In the genomic region with DNA sequence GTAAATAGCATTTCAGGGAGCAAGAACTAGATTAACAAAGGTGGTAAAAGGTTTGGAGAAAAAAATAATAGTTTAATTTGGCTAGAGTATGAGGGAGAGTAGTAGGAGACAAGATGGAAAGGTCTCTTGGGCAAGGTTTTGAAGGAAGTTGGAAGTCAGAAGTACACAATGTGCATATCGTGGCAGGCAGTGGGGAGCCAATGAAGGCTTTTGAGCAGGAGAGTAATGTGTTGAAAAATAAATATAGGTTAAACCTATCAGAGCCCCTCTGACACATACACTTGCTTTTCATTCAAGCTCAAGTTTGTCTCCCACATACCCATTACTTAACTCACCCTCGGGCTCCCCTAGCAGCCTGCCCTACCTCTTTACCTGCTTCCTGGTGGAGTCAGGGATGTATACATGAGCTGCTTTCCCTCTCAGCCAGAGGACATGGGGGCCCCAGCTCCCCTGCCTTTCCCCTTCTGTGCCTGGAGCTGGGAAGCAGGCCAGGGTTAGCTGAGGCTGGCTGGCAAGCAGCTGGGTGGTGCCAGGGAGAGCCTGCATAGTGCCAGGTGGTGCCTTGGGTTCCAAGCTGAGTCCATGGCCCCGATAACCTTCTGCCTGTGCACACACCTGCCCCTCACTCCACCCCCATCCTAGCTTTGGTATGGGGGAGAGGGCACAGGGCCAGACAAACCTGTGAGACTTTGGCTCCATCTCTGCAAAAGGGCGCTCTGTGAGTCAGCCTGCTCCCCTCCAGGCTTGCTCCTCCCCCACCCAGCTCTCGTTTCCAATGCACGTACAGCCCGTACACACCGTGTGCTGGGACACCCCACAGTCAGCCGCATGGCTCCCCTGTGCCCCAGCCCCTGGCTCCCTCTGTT, we compare ENCODE assay signal across 1 cellular context.
TF ChIP-seq lines count a peak whose summit lies in the region.

A gene (plus strand): TSS at position 797 of the 866 bp plus-strand sequence. CDS start 32 bp downstream, at position 829.

TF ChIP-seq in HepG2, 621 proteins besides CTCF, POLR2A, EP300 and RAD21 (continued from another document and continues in another):
- TF ChIP-seq, protein P1, sequence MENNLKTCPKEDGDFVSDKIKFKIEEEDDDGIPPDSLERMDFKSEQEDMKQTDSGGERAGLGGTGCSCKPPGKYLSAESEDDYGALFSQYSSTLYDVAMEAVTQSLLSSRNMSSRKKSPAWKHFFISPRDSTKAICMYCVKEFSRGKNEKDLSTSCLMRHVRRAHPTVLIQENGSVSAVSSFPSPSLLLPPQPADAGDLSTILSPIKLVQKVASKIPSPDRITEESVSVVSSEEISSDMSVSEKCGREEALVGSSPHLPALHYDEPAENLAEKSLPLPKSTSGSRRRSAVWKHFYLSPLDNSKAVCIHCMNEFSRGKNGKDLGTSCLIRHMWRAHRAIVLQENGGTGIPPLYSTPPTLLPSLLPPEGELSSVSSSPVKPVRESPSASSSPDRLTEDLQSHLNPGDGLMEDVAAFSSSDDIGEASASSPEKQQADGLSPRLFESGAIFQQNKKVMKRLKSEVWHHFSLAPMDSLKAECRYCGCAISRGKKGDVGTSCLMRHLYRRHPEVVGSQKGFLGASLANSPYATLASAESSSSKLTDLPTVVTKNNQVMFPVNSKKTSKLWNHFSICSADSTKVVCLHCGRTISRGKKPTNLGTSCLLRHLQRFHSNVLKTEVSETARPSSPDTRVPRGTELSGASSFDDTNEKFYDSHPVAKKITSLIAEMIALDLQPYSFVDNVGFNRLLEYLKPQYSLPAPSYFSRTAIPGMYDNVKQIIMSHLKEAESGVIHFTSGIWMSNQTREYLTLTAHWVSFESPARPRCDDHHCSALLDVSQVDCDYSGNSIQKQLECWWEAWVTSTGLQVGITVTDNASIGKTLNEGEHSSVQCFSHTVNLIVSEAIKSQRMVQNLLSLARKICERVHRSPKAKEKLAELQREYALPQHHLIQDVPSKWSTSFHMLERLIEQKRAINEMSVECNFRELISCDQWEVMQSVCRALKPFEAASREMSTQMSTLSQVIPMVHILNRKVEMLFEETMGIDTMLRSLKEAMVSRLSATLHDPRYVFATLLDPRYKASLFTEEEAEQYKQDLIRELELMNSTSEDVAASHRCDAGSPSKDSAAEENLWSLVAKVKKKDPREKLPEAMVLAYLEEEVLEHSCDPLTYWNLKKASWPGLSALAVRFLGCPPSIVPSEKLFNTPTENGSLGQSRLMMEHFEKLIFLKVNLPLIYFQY (CRISPR knock-in tag; IDR thresholded peaks at IDR 0.05; ENCODE audit: borderline replicate concordance) = no peak
- TF ChIP-seq, protein P2, sequence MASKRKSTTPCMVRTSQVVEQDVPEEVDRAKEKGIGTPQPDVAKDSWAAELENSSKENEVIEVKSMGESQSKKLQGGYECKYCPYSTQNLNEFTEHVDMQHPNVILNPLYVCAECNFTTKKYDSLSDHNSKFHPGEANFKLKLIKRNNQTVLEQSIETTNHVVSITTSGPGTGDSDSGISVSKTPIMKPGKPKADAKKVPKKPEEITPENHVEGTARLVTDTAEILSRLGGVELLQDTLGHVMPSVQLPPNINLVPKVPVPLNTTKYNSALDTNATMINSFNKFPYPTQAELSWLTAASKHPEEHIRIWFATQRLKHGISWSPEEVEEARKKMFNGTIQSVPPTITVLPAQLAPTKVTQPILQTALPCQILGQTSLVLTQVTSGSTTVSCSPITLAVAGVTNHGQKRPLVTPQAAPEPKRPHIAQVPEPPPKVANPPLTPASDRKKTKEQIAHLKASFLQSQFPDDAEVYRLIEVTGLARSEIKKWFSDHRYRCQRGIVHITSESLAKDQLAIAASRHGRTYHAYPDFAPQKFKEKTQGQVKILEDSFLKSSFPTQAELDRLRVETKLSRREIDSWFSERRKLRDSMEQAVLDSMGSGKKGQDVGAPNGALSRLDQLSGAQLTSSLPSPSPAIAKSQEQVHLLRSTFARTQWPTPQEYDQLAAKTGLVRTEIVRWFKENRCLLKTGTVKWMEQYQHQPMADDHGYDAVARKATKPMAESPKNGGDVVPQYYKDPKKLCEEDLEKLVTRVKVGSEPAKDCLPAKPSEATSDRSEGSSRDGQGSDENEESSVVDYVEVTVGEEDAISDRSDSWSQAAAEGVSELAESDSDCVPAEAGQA (IDR thresholded peaks at IDR 0.05; ENCODE audit: low read depth) = no peak
- TF ChIP-seq, protein P2 (CRISPR knock-in tag; IDR thresholded peaks at IDR 0.05; ENCODE audit: borderline replicate concordance) = no peak
- 0 out of 2 replicates have a peak, but pooled peaks have one; percentile 52 for TF ChIP-seq ZNF468 (CRISPR knock-in tag; IDR thresholded peaks at IDR 0.05)
- no peak for TF ChIP-seq KDM4B (CRISPR knock-in tag; IDR thresholded peaks at IDR 0.05)
- TF ChIP-seq ZNF605 (CRISPR knock-in tag; IDR thresholded peaks at IDR 0.05) = peak; percentile 50; the same call in 1 of the 2 replicates
- TF ChIP-seq ZNF562 (CRISPR knock-in tag; IDR thresholded peaks at IDR 0.05; ENCODE audit: borderline replicate concordance) = no peak
- TF ChIP-seq YEATS4 (CRISPR knock-in tag; IDR thresholded peaks at IDR 0.05; ENCODE audit: borderline replicate concordance) = 0 out of 2 replicates have a peak, but pooled peaks have one; percentile 36
- TF ChIP-seq, protein P3, sequence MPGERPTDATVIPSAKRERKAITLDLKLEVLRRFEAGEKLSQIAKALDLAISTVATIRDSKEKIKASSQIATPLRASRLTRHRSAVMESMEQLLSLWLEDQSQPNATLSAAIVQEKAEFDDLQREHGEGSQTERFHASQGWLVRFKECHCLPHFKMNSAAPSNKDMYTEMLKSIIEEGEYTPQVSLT (CRISPR knock-in tag; IDR thresholded peaks at IDR 0.05; ENCODE audit: borderline replicate concordance, low read depth) = no peak
- TF ChIP-seq, protein P4, sequence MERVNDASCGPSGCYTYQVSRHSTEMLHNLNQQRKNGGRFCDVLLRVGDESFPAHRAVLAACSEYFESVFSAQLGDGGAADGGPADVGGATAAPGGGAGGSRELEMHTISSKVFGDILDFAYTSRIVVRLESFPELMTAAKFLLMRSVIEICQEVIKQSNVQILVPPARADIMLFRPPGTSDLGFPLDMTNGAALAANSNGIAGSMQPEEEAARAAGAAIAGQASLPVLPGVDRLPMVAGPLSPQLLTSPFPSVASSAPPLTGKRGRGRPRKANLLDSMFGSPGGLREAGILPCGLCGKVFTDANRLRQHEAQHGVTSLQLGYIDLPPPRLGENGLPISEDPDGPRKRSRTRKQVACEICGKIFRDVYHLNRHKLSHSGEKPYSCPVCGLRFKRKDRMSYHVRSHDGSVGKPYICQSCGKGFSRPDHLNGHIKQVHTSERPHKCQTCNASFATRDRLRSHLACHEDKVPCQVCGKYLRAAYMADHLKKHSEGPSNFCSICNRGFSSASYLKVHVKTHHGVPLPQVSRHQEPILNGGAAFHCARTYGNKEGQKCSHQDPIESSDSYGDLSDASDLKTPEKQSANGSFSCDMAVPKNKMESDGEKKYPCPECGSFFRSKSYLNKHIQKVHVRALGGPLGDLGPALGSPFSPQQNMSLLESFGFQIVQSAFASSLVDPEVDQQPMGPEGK (CRISPR knock-in tag; IDR thresholded peaks at IDR 0.05) = peak; percentile 37; the same call in 1 of the 2 replicates
- no peak; the same call in 1 of the 2 replicates for TF ChIP-seq HIVEP1 (CRISPR knock-in tag; IDR thresholded peaks at IDR 0.05)
- TF ChIP-seq, protein P5, sequence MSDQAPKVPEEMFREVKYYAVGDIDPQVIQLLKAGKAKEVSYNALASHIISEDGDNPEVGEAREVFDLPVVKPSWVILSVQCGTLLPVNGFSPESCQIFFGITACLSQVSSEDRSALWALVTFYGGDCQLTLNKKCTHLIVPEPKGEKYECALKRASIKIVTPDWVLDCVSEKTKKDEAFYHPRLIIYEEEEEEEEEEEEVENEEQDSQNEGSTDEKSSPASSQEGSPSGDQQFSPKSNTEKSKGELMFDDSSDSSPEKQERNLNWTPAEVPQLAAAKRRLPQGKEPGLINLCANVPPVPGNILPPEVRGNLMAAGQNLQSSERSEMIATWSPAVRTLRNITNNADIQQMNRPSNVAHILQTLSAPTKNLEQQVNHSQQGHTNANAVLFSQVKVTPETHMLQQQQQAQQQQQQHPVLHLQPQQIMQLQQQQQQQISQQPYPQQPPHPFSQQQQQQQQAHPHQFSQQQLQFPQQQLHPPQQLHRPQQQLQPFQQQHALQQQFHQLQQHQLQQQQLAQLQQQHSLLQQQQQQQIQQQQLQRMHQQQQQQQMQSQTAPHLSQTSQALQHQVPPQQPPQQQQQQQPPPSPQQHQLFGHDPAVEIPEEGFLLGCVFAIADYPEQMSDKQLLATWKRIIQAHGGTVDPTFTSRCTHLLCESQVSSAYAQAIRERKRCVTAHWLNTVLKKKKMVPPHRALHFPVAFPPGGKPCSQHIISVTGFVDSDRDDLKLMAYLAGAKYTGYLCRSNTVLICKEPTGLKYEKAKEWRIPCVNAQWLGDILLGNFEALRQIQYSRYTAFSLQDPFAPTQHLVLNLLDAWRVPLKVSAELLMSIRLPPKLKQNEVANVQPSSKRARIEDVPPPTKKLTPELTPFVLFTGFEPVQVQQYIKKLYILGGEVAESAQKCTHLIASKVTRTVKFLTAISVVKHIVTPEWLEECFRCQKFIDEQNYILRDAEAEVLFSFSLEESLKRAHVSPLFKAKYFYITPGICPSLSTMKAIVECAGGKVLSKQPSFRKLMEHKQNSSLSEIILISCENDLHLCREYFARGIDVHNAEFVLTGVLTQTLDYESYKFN (CRISPR knock-in tag; conservative IDR thresholded peaks at IDR 0.05) = peak; percentile 59
- TF ChIP-seq ZNF101 (CRISPR knock-in tag; IDR thresholded peaks at IDR 0.05; ENCODE audit: borderline replicate concordance, low read depth) = no peak
- TF ChIP-seq, protein P6, sequence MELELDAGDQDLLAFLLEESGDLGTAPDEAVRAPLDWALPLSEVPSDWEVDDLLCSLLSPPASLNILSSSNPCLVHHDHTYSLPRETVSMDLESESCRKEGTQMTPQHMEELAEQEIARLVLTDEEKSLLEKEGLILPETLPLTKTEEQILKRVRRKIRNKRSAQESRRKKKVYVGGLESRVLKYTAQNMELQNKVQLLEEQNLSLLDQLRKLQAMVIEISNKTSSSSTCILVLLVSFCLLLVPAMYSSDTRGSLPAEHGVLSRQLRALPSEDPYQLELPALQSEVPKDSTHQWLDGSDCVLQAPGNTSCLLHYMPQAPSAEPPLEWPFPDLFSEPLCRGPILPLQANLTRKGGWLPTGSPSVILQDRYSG (CRISPR knock-in tag; IDR thresholded peaks at IDR 0.05) = no peak
- no peak for TF ChIP-seq ZNF772 (CRISPR knock-in tag; IDR thresholded peaks at IDR 0.05)
- TF ChIP-seq, protein P7, sequence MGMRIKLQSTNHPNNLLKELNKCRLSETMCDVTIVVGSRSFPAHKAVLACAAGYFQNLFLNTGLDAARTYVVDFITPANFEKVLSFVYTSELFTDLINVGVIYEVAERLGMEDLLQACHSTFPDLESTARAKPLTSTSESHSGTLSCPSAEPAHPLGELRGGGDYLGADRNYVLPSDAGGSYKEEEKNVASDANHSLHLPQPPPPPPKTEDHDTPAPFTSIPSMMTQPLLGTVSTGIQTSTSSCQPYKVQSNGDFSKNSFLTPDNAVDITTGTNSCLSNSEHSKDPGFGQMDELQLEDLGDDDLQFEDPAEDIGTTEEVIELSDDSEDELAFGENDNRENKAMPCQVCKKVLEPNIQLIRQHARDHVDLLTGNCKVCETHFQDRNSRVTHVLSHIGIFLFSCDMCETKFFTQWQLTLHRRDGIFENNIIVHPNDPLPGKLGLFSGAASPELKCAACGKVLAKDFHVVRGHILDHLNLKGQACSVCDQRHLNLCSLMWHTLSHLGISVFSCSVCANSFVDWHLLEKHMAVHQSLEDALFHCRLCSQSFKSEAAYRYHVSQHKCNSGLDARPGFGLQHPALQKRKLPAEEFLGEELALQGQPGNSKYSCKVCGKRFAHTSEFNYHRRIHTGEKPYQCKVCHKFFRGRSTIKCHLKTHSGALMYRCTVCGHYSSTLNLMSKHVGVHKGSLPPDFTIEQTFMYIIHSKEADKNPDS (CRISPR knock-in tag; IDR thresholded peaks at IDR 0.05) = 0 out of 2 replicates have a peak, but pooled peaks have one; percentile 55
- no peak for TF ChIP-seq REL (CRISPR knock-in tag; conservative IDR thresholded peaks at IDR 0.05)
- no peak for TF ChIP-seq ZNF607 (CRISPR knock-in tag; IDR thresholded peaks at IDR 0.05; ENCODE audit: borderline replicate concordance)
- TF ChIP-seq, protein P8, sequence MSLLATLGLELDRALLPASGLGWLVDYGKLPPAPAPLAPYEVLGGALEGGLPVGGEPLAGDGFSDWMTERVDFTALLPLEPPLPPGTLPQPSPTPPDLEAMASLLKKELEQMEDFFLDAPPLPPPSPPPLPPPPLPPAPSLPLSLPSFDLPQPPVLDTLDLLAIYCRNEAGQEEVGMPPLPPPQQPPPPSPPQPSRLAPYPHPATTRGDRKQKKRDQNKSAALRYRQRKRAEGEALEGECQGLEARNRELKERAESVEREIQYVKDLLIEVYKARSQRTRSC (CRISPR knock-in tag; IDR thresholded peaks at IDR 0.05; ENCODE audit: low read depth) = no peak
- no peak for TF ChIP-seq RFX5 (IDR thresholded peaks at IDR 0.05; ENCODE audit: low read depth, low read length)
- TF ChIP-seq ZNF441 (CRISPR knock-in tag; IDR thresholded peaks at IDR 0.05; ENCODE audit: borderline replicate concordance) = no peak
- no peak for TF ChIP-seq ZFAT (CRISPR knock-in tag; conservative IDR thresholded peaks at IDR 0.05)
- TF ChIP-seq POLR2AphosphoS2 (IDR thresholded peaks at IDR 0.05; ENCODE audit: low read depth, low read length) = no peak
- 0 out of 2 replicates have a peak, but pooled peaks have one; percentile 38 for TF ChIP-seq ZNF619 (CRISPR knock-in tag; IDR thresholded peaks at IDR 0.05)
- TF ChIP-seq, protein P9, sequence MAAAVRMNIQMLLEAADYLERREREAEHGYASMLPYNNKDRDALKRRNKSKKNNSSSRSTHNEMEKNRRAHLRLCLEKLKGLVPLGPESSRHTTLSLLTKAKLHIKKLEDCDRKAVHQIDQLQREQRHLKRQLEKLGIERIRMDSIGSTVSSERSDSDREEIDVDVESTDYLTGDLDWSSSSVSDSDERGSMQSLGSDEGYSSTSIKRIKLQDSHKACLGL (CRISPR knock-in tag; IDR thresholded peaks at IDR 0.05) = peak; percentile 40; the same call in 1 of the 2 replicates
- no peak for TF ChIP-seq ZSCAN25 (CRISPR knock-in tag; IDR thresholded peaks at IDR 0.05)
- TF ChIP-seq ZNF747 (CRISPR knock-in tag; IDR thresholded peaks at IDR 0.05; ENCODE audit: borderline replicate concordance) = no peak
- peak; percentile 27; the same call in 1 of the 2 replicates for TF ChIP-seq RXRB (CRISPR knock-in tag; IDR thresholded peaks at IDR 0.05; ENCODE audit: borderline replicate concordance)
- TF ChIP-seq, protein P10, sequence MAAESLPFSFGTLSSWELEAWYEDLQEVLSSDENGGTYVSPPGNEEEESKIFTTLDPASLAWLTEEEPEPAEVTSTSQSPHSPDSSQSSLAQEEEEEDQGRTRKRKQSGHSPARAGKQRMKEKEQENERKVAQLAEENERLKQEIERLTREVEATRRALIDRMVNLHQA (CRISPR knock-in tag; IDR thresholded peaks at IDR 0.05) = no peak
